Comparison of ENCODE assay signal across 13 cellular contexts in genomic region chr1:88802950-88803349, GRCh38.
DNase-seq lines count a peak whose midpoint lies in the region; ATAC-seq and TF ChIP-seq lines count a peak whose summit lies in the region.
"Had no signal": no experiment of that assay in that cellular context is flagged by ENCODE, and none has a peak within 500 bp of the region (broad histone marks: within the 10 kb centered on the region; RNA-seq: fewer than 3 reads in every experiment).

No MANE protein-coding gene starts in this region.

- H3K4me3 Mint-ChIP-seq in activated naive CD4-positive, alpha-beta T cell treated with anti-CD3 and anti-CD28 coated beads, Interleukin-2, amount 50 U/mL, for 24 hours: no peak overlapping the region
- H3K4me3 Mint-ChIP-seq in WTC11 (no peak overlapping the region), glutamatergic neuron (ENCODE audit: unreplicated experiment) (no peak overlapping the region)
- H3K4me3 Mint-ChIP-seq: IgD-negative memory B cell, naive B cell had no signal

- ATAC-seq in WTC11: no peak

- peaks cover 13% of the 10 kb centered on the region for H3K4me1 Mint-ChIP-seq in activated naive CD4-positive, alpha-beta T cell treated with anti-CD3 and anti-CD28 coated beads, Interleukin-2, amount 50 U/mL, for 24 hours
- H3K4me1 Mint-ChIP-seq in WTC11 (peaks cover 5% of the 10 kb centered on the region; the same call in 1 of the 2 replicates), glutamatergic neuron (ENCODE audit: low read depth, unreplicated experiment) (no peaks in the 10 kb centered on the region)

- H3K36me3 Mint-ChIP-seq in activated naive CD4-positive, alpha-beta T cell treated with anti-CD3 and anti-CD28 coated beads, Interleukin-2, amount 50 U/mL, for 24 hours: peaks cover 32% of the 10 kb centered on the region
- H3K36me3 Mint-ChIP-seq in WTC11 (peaks cover 57% of the 10 kb centered on the region), glutamatergic neuron (ENCODE audit: unreplicated experiment) (peaks cover 11% of the 10 kb centered on the region)

- CTCF ChIA-PET in WTC11 (lab: Charles Lee): no interaction called here

- peak overlapping the region; percentile 14 for H3K27ac Mint-ChIP-seq in activated naive CD4-positive, alpha-beta T cell treated with anti-CD3 and anti-CD28 coated beads, Interleukin-2, amount 50 U/mL, for 24 hours
- H3K27ac Mint-ChIP-seq in WTC11: peak overlapping the region; percentile 64
- H3K27ac Mint-ChIP-seq in glutamatergic neuron (ENCODE audit: unreplicated experiment): no peak overlapping the region

- no peak for DNase-seq in activated naive CD4-positive, alpha-beta T cell (lab: John Stamatoyannopoulos, UW)
- DNase-seq in WTC11 (ENCODE audit: low spot score) (no peak), fibroblast of the aortic adventitia (ENCODE audit: low read depth) (peak; percentile 15), glutamatergic neuron (no peak), COLO829 (ENCODE audit: low spot score) (no peak), Kasumi-1 (lab: John Stamatoyannopoulos, UW) (no peak)
- DNase-seq in effector CD4-positive, alpha-beta T cell: no peak
- DNase-seq: activated effector memory CD4-positive, alpha-beta T cell treated with Interleukin-2 at 50 U/mL for 16 hours; BE2C; naive B cell; NCI-H2081 treated with DMSO at 0.1 percent for 48 hours had no signal

- no peak for TF ChIP-seq CTCF in WTC11 (IDR thresholded peaks at IDR 0.05)
- TF ChIP-seq CTCF in fibroblast of the aortic adventitia (IDR thresholded peaks at IDR 0.05; ENCODE audit: insufficient read depth, low read length): no peak
- no peak for TF ChIP-seq CTCF in glutamatergic neuron (IDR thresholded peaks at IDR 0.05; ENCODE audit: partially characterized antibody, unreplicated experiment)

- H3K9me3 Mint-ChIP-seq in activated naive CD4-positive, alpha-beta T cell treated with anti-CD3 and anti-CD28 coated beads, Interleukin-2, amount 50 U/mL, for 24 hours: no peaks in the 10 kb centered on the region
- H3K9me3 Mint-ChIP-seq in WTC11: peaks cover 14% of the 10 kb centered on the region
- H3K9me3 Mint-ChIP-seq in glutamatergic neuron (ENCODE audit: unreplicated experiment): peaks cover 2% of the 10 kb centered on the region

- H3K27me3 Mint-ChIP-seq in activated naive CD4-positive, alpha-beta T cell treated with anti-CD3 and anti-CD28 coated beads, Interleukin-2, amount 50 U/mL, for 24 hours: no peaks in the 10 kb centered on the region
- H3K27me3 Mint-ChIP-seq in WTC11 (ENCODE audit: low read depth): no peaks in the 10 kb centered on the region; the same call in 1 of the 2 replicates
- H3K27me3 Mint-ChIP-seq in glutamatergic neuron (ENCODE audit: unreplicated experiment): no peaks in the 10 kb centered on the region
- H3K27me3 Mint-ChIP-seq: IgD-negative memory B cell, naive B cell had no signal

- no peak overlapping the region for H3K4me3 ChIP-seq in fibroblast of the aortic adventitia (ENCODE audit: low read depth, low read length)

- POLR2A ChIA-PET in WTC11 (lab: Charles Lee): no interaction called here

TF ChIP-seq in WTC11, 78 proteins besides CTCF, POLR2A, EP300 and RAD21 (continues in another document):
- no peak for TF ChIP-seq GRHL2 (CRISPR knock-in tag; IDR thresholded peaks at IDR 0.05; ENCODE audit: insufficient replicate concordance, severe bottlenecking)
- no peak for TF ChIP-seq ARID4B (CRISPR knock-in tag; IDR thresholded peaks at IDR 0.05; ENCODE audit: borderline replicate concordance)
- TF ChIP-seq ZNF317 (CRISPR knock-in tag; IDR thresholded peaks at IDR 0.05; ENCODE audit: borderline replicate concordance, low read depth): no peak
- no peak for TF ChIP-seq FOXJ3 (CRISPR knock-in tag; IDR thresholded peaks at IDR 0.05; ENCODE audit: borderline replicate concordance)
- no peak for TF ChIP-seq ZNF232 (CRISPR knock-in tag; IDR thresholded peaks at IDR 0.05)
- TF ChIP-seq KAT7 (CRISPR knock-in tag; IDR thresholded peaks at IDR 0.05; ENCODE audit: borderline replicate concordance): no peak
- TF ChIP-seq MYBL2 (CRISPR knock-in tag; IDR thresholded peaks at IDR 0.05): no peak
- TF ChIP-seq, protein P1, sequence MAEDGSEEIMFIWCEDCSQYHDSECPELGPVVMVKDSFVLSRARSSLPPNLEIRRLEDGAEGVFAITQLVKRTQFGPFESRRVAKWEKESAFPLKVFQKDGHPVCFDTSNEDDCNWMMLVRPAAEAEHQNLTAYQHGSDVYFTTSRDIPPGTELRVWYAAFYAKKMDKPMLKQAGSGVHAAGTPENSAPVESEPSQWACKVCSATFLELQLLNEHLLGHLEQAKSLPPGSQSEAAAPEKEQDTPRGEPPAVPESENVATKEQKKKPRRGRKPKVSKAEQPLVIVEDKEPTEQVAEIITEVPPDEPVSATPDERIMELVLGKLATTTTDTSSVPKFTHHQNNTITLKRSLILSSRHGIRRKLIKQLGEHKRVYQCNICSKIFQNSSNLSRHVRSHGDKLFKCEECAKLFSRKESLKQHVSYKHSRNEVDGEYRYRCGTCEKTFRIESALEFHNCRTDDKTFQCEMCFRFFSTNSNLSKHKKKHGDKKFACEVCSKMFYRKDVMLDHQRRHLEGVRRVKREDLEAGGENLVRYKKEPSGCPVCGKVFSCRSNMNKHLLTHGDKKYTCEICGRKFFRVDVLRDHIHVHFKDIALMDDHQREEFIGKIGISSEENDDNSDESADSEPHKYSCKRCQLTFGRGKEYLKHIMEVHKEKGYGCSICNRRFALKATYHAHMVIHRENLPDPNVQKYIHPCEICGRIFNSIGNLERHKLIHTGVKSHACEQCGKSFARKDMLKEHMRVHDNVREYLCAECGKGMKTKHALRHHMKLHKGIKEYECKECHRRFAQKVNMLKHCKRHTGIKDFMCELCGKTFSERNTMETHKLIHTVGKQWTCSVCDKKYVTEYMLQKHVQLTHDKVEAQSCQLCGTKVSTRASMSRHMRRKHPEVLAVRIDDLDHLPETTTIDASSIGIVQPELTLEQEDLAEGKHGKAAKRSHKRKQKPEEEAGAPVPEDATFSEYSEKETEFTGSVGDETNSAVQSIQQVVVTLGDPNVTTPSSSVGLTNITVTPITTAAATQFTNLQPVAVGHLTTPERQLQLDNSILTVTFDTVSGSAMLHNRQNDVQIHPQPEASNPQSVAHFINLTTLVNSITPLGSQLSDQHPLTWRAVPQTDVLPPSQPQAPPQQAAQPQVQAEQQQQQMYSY (CRISPR knock-in tag; IDR thresholded peaks at IDR 0.05): no peak
- TF ChIP-seq, protein P2, sequence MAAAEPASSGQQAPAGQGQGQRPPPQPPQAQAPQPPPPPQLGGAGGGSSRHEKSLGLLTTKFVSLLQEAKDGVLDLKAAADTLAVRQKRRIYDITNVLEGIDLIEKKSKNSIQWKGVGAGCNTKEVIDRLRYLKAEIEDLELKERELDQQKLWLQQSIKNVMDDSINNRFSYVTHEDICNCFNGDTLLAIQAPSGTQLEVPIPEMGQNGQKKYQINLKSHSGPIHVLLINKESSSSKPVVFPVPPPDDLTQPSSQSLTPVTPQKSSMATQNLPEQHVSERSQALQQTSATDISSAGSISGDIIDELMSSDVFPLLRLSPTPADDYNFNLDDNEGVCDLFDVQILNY (CRISPR knock-in tag; IDR thresholded peaks at IDR 0.05): no peak
- no peak for TF ChIP-seq E2F1 (CRISPR knock-in tag; IDR thresholded peaks at IDR 0.05)
- no peak for TF ChIP-seq ZNF671 (CRISPR knock-in tag; IDR thresholded peaks at IDR 0.05)
- no peak for TF ChIP-seq RELA (CRISPR knock-in tag; IDR thresholded peaks at IDR 0.05; ENCODE audit: borderline replicate concordance)
- no peak for TF ChIP-seq USF2 (CRISPR knock-in tag; IDR thresholded peaks at IDR 0.05)
